ENCODE assay signal across 8 cellular contexts in the genomic region with DNA sequence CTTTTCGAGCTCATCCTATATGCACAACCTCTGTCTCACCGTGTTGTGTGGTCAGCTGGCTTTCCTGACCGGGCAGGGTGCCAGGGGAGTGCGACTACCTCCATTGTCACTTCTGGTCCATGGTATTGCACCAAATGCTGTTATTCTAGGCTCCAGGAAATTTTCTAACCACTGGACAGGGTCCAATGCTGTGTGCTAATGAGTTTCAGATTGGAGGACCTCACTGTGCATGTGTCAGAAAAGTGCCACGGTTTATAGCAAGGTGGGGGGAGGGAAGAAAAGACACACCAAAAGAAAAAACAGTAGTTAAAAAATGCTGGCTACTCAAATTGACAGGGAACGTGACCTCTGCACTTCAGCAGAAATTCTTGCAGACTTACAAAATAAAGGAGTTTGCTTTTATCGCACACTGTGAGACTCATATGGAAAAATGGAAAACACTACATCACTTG.
A peak's percentile ranks its signal among the peaks of the same experiment; 100 is the strongest.
DNase-seq lines count a peak whose midpoint lies in the region; ATAC-seq and TF ChIP-seq lines count a peak whose summit lies in the region.

No MANE protein-coding gene starts in this region.

- H3K9me3 ChIP-seq in T-helper 17 cell (ENCODE audit: control insufficient read depth, low read length, poor library complexity, severe bottlenecking) = no peaks in the 10 kb centered on the region
- no peaks in the 10 kb centered on the region for H3K9me3 ChIP-seq in heart left ventricle

- H3K9me3 Mint-ChIP-seq in stimulated activated naive CD8-positive, alpha-beta T cell treated with anti-CD3 and anti-CD28 coated beads, Interleukin-15, amount 100 ng/mL, for 72 hours = no peaks in the 10 kb centered on the region

- 22 to 27% (median 24%) methylated on average over 7 of the region's 7 CpGs for WGBS in heart left ventricle, 4 donors

- peaks cover 5 to 74% (median 51%) of the 10 kb centered on the region in 12 donors for H3K4me1 ChIP-seq in heart left ventricle

- H3K27me3 ChIP-seq in heart left ventricle = no peaks in the 10 kb centered on the region

- H3K4me1 Mint-ChIP-seq in T-helper 17 cell = peaks cover 57% of the 10 kb centered on the region
- peaks cover 93% of the 10 kb centered on the region for H3K4me1 Mint-ChIP-seq in stimulated activated naive CD8-positive, alpha-beta T cell treated with anti-CD3 and anti-CD28 coated beads, Interleukin-15, amount 100 ng/mL, for 72 hours

- H3K36me3 ChIP-seq in heart left ventricle = peaks cover 0 to under 1% (median 0%) of the 10 kb centered on the region in 9 donors

- peak overlapping the region; percentile 64 for H3K4me3 Mint-ChIP-seq in T-helper 17 cell
- H3K4me3 Mint-ChIP-seq in stimulated activated naive CD8-positive, alpha-beta T cell treated with anti-CD3 and anti-CD28 coated beads, Interleukin-15, amount 100 ng/mL, for 72 hours = peak overlapping the region; percentile 24 to 41

- TF ChIP-seq CTCF in heart left ventricle (IDR thresholded peaks at IDR 0.05) = no peak

- ATAC-seq in T-helper 17 cell (no peak), heart left ventricle (peak; percentile 20 to 71 (median 58)), GM18520 (IDR thresholded peaks at IDR 0.05; ENCODE audit: unreplicated experiment) (no peak), GM18907 (IDR thresholded peaks at IDR 0.05; ENCODE audit: unreplicated experiment) (no peak), GM18861 (IDR thresholded peaks at IDR 0.05; ENCODE audit: unreplicated experiment) (no peak), GM21367 (IDR thresholded peaks at IDR 0.05; ENCODE audit: unreplicated experiment) (no peak)
- ATAC-seq in stimulated activated naive CD8-positive, alpha-beta T cell treated with anti-CD3 and anti-CD28 coated beads, Interleukin-15, amount 100 ng/mL, for 72 hours = no peak

- H3K36me3 Mint-ChIP-seq in T-helper 17 cell (ENCODE audit: low read depth) = peaks cover 3% of the 10 kb centered on the region

- TF ChIP-seq POLR2A in heart left ventricle (IDR thresholded peaks at IDR 0.05) = no peak

- intact Hi-C loops in heart left ventricle (cut with DNase I) = no loop called here

- H3K4me3 ChIP-seq in heart left ventricle = no peak overlapping the region

- no peaks in the 10 kb centered on the region for H3K27me3 Mint-ChIP-seq in T-helper 17 cell
- H3K27me3 Mint-ChIP-seq in stimulated activated naive CD8-positive, alpha-beta T cell treated with anti-CD3 and anti-CD28 coated beads, Interleukin-15, amount 100 ng/mL, for 72 hours = no peaks in the 10 kb centered on the region

- peak; percentile 26 for DNase-seq in HK-2 (ENCODE audit: unreplicated experiment)
- DNase-seq in T-helper 17 cell = no peak
- peak; percentile 67 to 76 (median 70) for DNase-seq in heart left ventricle
- no peak for DNase-seq in stimulated activated naive CD8-positive, alpha-beta T cell treated with anti-CD3 and anti-CD28 coated beads, Interleukin-15, amount 100 ng/mL, for 72 hours

- peak overlapping the region; percentile 89 for H3K27ac Mint-ChIP-seq in T-helper 17 cell
- H3K27ac Mint-ChIP-seq in stimulated activated naive CD8-positive, alpha-beta T cell treated with anti-CD3 and anti-CD28 coated beads, Interleukin-15, amount 100 ng/mL, for 72 hours = peak overlapping the region in 1 of 2 donors; percentile 66

- peak overlapping the region in 3 of 12 donors; percentile 4 to 65 (median 6) for H3K27ac ChIP-seq in heart left ventricle

Comparison
In these comparisons a context has a peak if more than half of its experiments do, and no peak if none do; other contexts are left out.
1. DNase-seq: peak in HK-2 (single experiment) and heart left ventricle (5 of 5); none in T-helper 17 cell (0 of 3) and stimulated activated naive CD8-positive, alpha-beta T cell treated with anti-CD3 and anti-CD28 coated beads, Interleukin-15, amount 100 ng/mL, for 72 hours (0 of 2).
2. ATAC-seq: peak in heart left ventricle (4 of 4); none in T-helper 17 cell (single experiment), stimulated activated naive CD8-positive, alpha-beta T cell treated with anti-CD3 and anti-CD28 coated beads, Interleukin-15, amount 100 ng/mL, for 72 hours (single experiment), GM18520 (single experiment), GM18907 (single experiment), GM18861 (single experiment) and GM21367 (single experiment).